In genomic region chr9:135605238-135605781, GRCh38 we compare ENCODE assay signal across 15 cellular contexts. TPM values are rescaled to one million over a fixed set of nuclear protein-coding genes. Genes with fewer than 3 reads are reported as not detected.
DNase-seq lines count a peak whose midpoint lies in the region; ATAC-seq and TF ChIP-seq lines count a peak whose summit lies in the region.
"Had no signal": no experiment of that assay in that cellular context is flagged by ENCODE, and none has a peak within 500 bp of the region (broad histone marks: within the 10 kb centered on the region; RNA-seq: fewer than 3 reads in every experiment).

No MANE protein-coding gene starts in this region.

- DNase-seq in NCI-H2196 (lab: John Stamatoyannopoulos, UW; ENCODE audit: unreplicated experiment) (peak; percentile 11), NCI-H2196 treated with DMSO at 0.1 percent for 48 hours (lab: John Stamatoyannopoulos, UW; ENCODE audit: unreplicated experiment) (no peak), coronary artery (ENCODE audit: low spot score) (peak; percentile 65), posterior cingulate gyrus (peak in 7 of 10 donors; percentile 33 to 89 (median 60)), breast epithelium (ENCODE audit: low spot score in 2 of 2) (no peak), PC-3 (no peak)
- DNase-seq: brain microvascular endothelial cell; effector memory CD8-positive, alpha-beta T cell; NCI-H1694 had no signal

- no peak for TF ChIP-seq POLR2A in breast epithelium (IDR thresholded peaks at IDR 0.05)

- H3K27me3 ChIP-seq in breast epithelium (peaks cover 0 to 32% of the 10 kb centered on the region in 2 donors), PC-3 (ENCODE audit: low read length) (no peaks in the 10 kb centered on the region)
- H3K27me3 ChIP-seq: brain microvascular endothelial cell had no signal

- POLR2A ChIA-PET in PC-3 (lab: Charles Lee; ENCODE audit: unreplicated experiment): no interaction called here

- intact Hi-C loops in posterior cingulate gyrus (cut with DNase I): loop anchor here (10.0 kb wide), 1 partner anchor 519 kb away; no protein-coding TSS in a partner anchor
- intact Hi-C loops in breast epithelium (cut with DNase I; ENCODE audit: low total_unique reads): no loop called here
- intact Hi-C loops in PC-3 (cut with micrococcal nuclease): no loop called here

- ATAC-seq in HG03095 (IDR thresholded peaks at IDR 0.05; ENCODE audit: unreplicated experiment): no peak
- no peak for ATAC-seq in PC-3
- ATAC-seq: effector memory CD8-positive, alpha-beta T cell had no signal

- no peaks in the 10 kb centered on the region for H4K20me1 ChIP-seq in PC-3 (ENCODE audit: low read length)

- no peaks in the 10 kb centered on the region for H3F3A ChIP-seq in PC-3 (ENCODE audit: low read length, unreplicated experiment)

- H3K4me1 ChIP-seq in breast epithelium (no peaks in the 10 kb centered on the region), PC-3 (ENCODE audit: insufficient read depth, low read length) (no peaks in the 10 kb centered on the region)
- H3K4me1 ChIP-seq: tibial nerve had no signal

- BruUV-seq in PC-3 (replicated peaks; lab: Mats Ljungman, UMichigan): no TSS peak

- CTCF ChIA-PET in PC-3 (lab: Charles Lee): no interaction called here

- H3K9me2 ChIP-seq in PC-3 (replicated peaks; ENCODE audit: low read length): no peaks in the 10 kb centered on the region

- H3K4me3 ChIP-seq in coronary artery (no peak overlapping the region), breast epithelium (no peak overlapping the region), PC-3 (ENCODE audit: low read length) (no peak overlapping the region)
- H3K4me3 ChIP-seq: tibial nerve had no signal

- H3K79me2 ChIP-seq in PC-3 (ENCODE audit: low read length): no peaks in the 10 kb centered on the region

- H3K36me3 ChIP-seq in breast epithelium (no peaks in the 10 kb centered on the region), PC-3 (ENCODE audit: low read depth, low read length) (no peaks in the 10 kb centered on the region)
- H3K36me3 ChIP-seq: brain microvascular endothelial cell, tibial nerve had no signal

- H3K27ac ChIP-seq in C4-2B (0 out of 2 replicates have a peak overlapping the region, but pooled peaks have one; percentile 10), coronary artery (no peak overlapping the region), breast epithelium (no peak overlapping the region), PC-3 (ENCODE audit: low read length) (no peak overlapping the region)
- H3K27ac ChIP-seq: brain microvascular endothelial cell, tibial nerve had no signal

- H2AFZ ChIP-seq in PC-3 (ENCODE audit: low read length): no peak overlapping the region

- no peak overlapping the region for H3K4me2 ChIP-seq in PC-3 (ENCODE audit: low read length)

- no peak for TF ChIP-seq CTCF in C4-2B (conservative IDR thresholded peaks at IDR 0.05)
- TF ChIP-seq CTCF in coronary artery (IDR thresholded peaks at IDR 0.05): no peak
- TF ChIP-seq CTCF in breast epithelium (IDR thresholded peaks at IDR 0.05): no peak
- no peak for TF ChIP-seq CTCF in PC-3 (conservative IDR thresholded peaks at IDR 0.05; ENCODE audit: low read depth, low read length)

- H3K9ac ChIP-seq in PC-3 (ENCODE audit: low read length): no peak overlapping the region

- H3K9me3 ChIP-seq in breast epithelium (no peaks in the 10 kb centered on the region), PC-3 (ENCODE audit: low read length) (no peaks in the 10 kb centered on the region)
- H3K9me3 ChIP-seq: tibial nerve had no signal

RNA-seq across cellular contexts. Expression of gene GLT6D1, which starts 34.0 kb away (rescaled TPM):
- total RNA-seq in breast epithelium (not detected), PC-3 (2014; rRNA removed) (not detected in 2 replicates)
- total RNA-seq: activated CD8-positive, alpha-beta memory T cell treated with anti-CD3 and anti-CD28 coated beads for 36 hours; HT-29; NCI-H460; tibial nerve had no signal

RNA-seq across cellular contexts. Expression of gene PAEP, which starts 43.8 kb away (rescaled TPM):
- total RNA-seq in breast epithelium: not detected
- not detected in 2 replicates for total RNA-seq in PC-3 (2014; rRNA removed)
- total RNA-seq: activated CD8-positive, alpha-beta memory T cell treated with anti-CD3 and anti-CD28 coated beads for 36 hours; HT-29; tibial nerve had no signal

RNA-seq across cellular contexts. Expression of gene LCN9, which starts 57.8 kb away (rescaled TPM):
- under 1 TPM in 1 of 3 donors, not detected in 2; 0.64 TPM for total RNA-seq in breast epithelium
- total RNA-seq in PC-3 (2014; rRNA removed): not detected in 2 replicates
- total RNA-seq: activated CD8-positive, alpha-beta memory T cell treated with anti-CD3 and anti-CD28 coated beads for 36 hours; HT-29; NCI-H460; tibial nerve had no signal

RNA-seq across cellular contexts. Expression of gene OBP2A, which starts 59.4 kb away (rescaled TPM):
- total RNA-seq in breast epithelium: not detected
- total RNA-seq in PC-3 (2014; rRNA removed): not detected in 2 replicates
- total RNA-seq: activated CD8-positive, alpha-beta memory T cell treated with anti-CD3 and anti-CD28 coated beads for 36 hours; HT-29; NCI-H460; tibial nerve had no signal

Comparison
In these comparisons a context has a peak if more than half of its experiments do, and no peak if none do; other contexts are left out.
1. DNase-seq: peak in NCI-H2196 (single experiment), coronary artery (single experiment) and posterior cingulate gyrus (7 of 10); none in NCI-H2196 treated with DMSO at 0.1 percent for 48 hours (single experiment), breast epithelium (0 of 2) and PC-3 (single experiment).